14 cellular contexts compared by ENCODE assay signal in the genomic region with DNA sequence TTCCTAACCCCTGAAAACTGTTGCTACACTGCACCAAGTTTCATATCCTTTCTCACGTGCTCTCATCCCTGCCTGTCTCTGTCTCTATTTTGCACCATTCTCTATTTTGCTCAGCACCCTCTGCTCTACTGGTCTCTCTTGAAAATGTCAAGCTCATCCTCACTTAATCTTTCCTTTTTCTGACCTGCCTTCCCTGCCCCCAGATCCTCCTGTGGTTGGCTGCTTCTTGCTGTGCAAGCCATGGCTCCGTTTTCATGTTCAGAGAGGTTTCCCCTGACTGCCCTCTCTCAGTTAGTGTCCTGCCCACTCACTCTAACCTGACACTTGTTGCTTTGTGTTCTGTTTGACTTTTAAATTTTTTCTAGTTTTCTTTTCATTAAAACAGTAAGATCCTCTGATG. TPM values are rescaled to one million over a fixed set of nuclear protein-coding genes. Genes with fewer than 3 reads are reported as not detected.
"Had no signal": no experiment of that assay in that cellular context is flagged by ENCODE, and none has a peak within 500 bp of the region (broad histone marks: within the 10 kb centered on the region; RNA-seq: fewer than 3 reads in every experiment).

No MANE protein-coding gene starts in this region.

- DNase-seq: foreskin melanocyte, head of caudate nucleus, left colon, naive B cell, posterior cingulate gyrus, T1000, trophoblast cell had no signal

- H3K4me3 ChIP-seq: ascending aorta, lung, right atrium auricular region, skin epidermis had no signal

- ATAC-seq: left colon had no signal

- H3K27ac ChIP-seq: ascending aorta, right atrium auricular region, skin epidermis, VCaP had no signal

- H3K9me3 Mint-ChIP-seq: naive B cell had no signal

- H3K27me3 ChIP-seq: ascending aorta, right atrium auricular region had no signal

- H3K27me3 Mint-ChIP-seq: naive B cell had no signal

RNA-seq across cellular contexts. Expression of a gene that starts 17.4 kb away (rescaled TPM):
- total RNA-seq: ascending aorta, endothelial cell of umbilical vein, right atrium auricular region, SK-MEL-5 had no signal
- polyA plus RNA-seq: endothelial cell of umbilical vein had no signal
